In the genomic region with DNA sequence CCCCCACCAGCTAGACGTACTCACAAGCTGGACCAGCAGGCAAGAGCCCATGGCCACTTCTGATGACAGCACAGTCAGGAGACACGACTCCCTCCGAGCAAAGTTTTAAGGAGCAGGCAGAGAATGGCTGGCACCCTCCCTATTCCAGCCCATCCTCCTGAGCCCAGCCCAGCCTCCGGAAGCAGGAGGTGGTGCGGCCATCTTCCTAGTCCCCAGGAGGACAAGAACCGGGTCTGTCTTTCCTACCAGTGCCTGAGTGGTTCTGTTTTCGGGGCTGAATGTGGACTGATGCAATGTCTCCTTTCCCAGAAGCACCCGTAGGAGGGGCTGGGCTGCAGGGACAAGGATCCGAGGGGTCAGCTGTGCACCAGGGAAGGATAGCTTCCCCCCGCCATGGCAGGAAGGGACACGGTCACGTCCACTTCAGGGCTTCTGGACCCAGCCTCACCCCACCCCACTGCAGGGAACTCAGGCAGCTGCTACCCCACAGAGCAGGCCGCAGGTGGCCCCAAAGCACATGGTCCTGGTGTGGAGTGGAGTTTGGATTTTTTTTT, we compare ENCODE assay signal across 18 cellular contexts. TPM values are rescaled to one million over a fixed set of nuclear protein-coding genes. Genes with fewer than 3 reads are reported as not detected.
DNase-seq lines count a peak whose midpoint lies in the region; FAIRE-seq and TF ChIP-seq lines count a peak whose summit lies in the region.
"Had no signal": no experiment of that assay in that cellular context is flagged by ENCODE, and none has a peak within 500 bp of the region (broad histone marks: within the 10 kb centered on the region; RNA-seq: fewer than 3 reads in every experiment).

No MANE protein-coding gene starts in this region.

- TF ChIP-seq CTCF in AG10803 (conservative IDR thresholded peaks at IDR 0.05; ENCODE audit: low read length) = no peak
- no peak for TF ChIP-seq CTCF in neural progenitor cell (IDR thresholded peaks at IDR 0.05)

- H3K36me3 ChIP-seq in SJCRH30 = no peaks in the 10 kb centered on the region
- no peaks in the 10 kb centered on the region for H3K36me3 ChIP-seq in neural progenitor cell

- H3K4me1 Mint-ChIP-seq in neural progenitor cell = peaks cover 14% of the 10 kb centered on the region

- H3K79me2 ChIP-seq in neural progenitor cell (ENCODE audit: low read depth) = no peaks in the 10 kb centered on the region

- H3K9me3 Mint-ChIP-seq in neural progenitor cell = no peaks in the 10 kb centered on the region
- H3K9me3 Mint-ChIP-seq: activated CD4-positive, alpha-beta memory T cell treated with anti-CD3 and anti-CD28 coated beads for 36 hours had no signal

- H3K4me2 ChIP-seq in neural progenitor cell = no peak overlapping the region

- no peaks in the 10 kb centered on the region for H4K20me1 ChIP-seq in neural progenitor cell (ENCODE audit: low read depth)

- H3K4me3 ChIP-seq in AG10803 (ENCODE audit: low read length) (peak overlapping the region; percentile 48), SJCRH30 (peak overlapping the region; percentile 25), neural progenitor cell (no peak overlapping the region)
- H3K4me3 ChIP-seq: mucosa of descending colon had no signal

- no peak overlapping the region for H3K4me3 Mint-ChIP-seq in neural progenitor cell
- H3K4me3 Mint-ChIP-seq: activated CD4-positive, alpha-beta memory T cell treated with anti-CD3 and anti-CD28 coated beads for 36 hours; stimulated activated naive B cell treated with anti-CD40 and anti-IgM and Interleukin-4, amounts not matched to agents 10 μg/mL and 1 μg/mL and 100 μg/mL, for 72 hours; T-helper 17 cell had no signal

- H3K9me3 ChIP-seq in SJCRH30 (replicated peaks) = no peaks in the 10 kb centered on the region
- no peaks in the 10 kb centered on the region for H3K9me3 ChIP-seq in neural progenitor cell (ENCODE audit: low read depth)
- H3K9me3 ChIP-seq: mucosa of descending colon had no signal

- CTCF ChIA-PET in HEK293T (lab: Yijun Ruan, JAX) = no interaction called here

- H3K27ac Mint-ChIP-seq in neural progenitor cell = peak overlapping the region; percentile 42
- H3K27ac Mint-ChIP-seq: activated CD4-positive, alpha-beta memory T cell treated with anti-CD3 and anti-CD28 coated beads for 36 hours; T-helper 17 cell had no signal

- DNase-seq in AG10803 (ENCODE audit: low read depth) (peak; percentile 52), GM04504 (ENCODE audit: low read depth) (peak; percentile 12), SJCRH30 (peak; percentile 41 to 51), neural progenitor cell (ENCODE audit: low spot score) (no peak), HEK293T (ENCODE audit: extremely low spot score) (no peak), NCI-H524 treated with DMSO at 0.1 percent for 48 hours (lab: John Stamatoyannopoulos, UW) (no peak), RCC 7860 (ENCODE audit: low spot score) (no peak)
- DNase-seq: activated CD4-positive, alpha-beta memory T cell treated with anti-CD3 and anti-CD28 coated beads for 36 hours; activated T-cell treated with anti-CD3 and anti-CD28 coated beads for 4 hours; amniotic stem cell; GDM1; NCI-H2029 treated with DMSO at 0.1 percent for 48 hours; SIG-M5; stimulated activated naive B cell treated with anti-CD40 and anti-IgM and Interleukin-4, amounts not matched to agents 10 μg/mL and 1 μg/mL and 100 μg/mL, for 72 hours had no signal

- no peaks in the 10 kb centered on the region for H3F3A ChIP-seq in neural progenitor cell (ENCODE audit: low read depth)

- peak overlapping the region; percentile 33 for H3K27ac ChIP-seq in SJCRH30
- no peak overlapping the region for H3K27ac ChIP-seq in neural progenitor cell

- H3K9ac ChIP-seq in neural progenitor cell = no peak overlapping the region

- FAIRE-seq in RCC 7860 (lab: Jason Lieb, UNC) = no peak
- FAIRE-seq: GM12892 had no signal

- H3K27me3 Mint-ChIP-seq in neural progenitor cell (ENCODE audit: insufficient read depth, low read depth) = peaks cover 11% of the 10 kb centered on the region

- H3K27me3 ChIP-seq in SJCRH30 (no peaks in the 10 kb centered on the region), neural progenitor cell (no peaks in the 10 kb centered on the region)

- no peak overlapping the region for H2AFZ ChIP-seq in neural progenitor cell (replicated peaks)

- no peaks in the 10 kb centered on the region for H3K36me3 Mint-ChIP-seq in neural progenitor cell
- H3K36me3 Mint-ChIP-seq: activated CD4-positive, alpha-beta memory T cell treated with anti-CD3 and anti-CD28 coated beads for 36 hours had no signal

- POLR2A ChIA-PET in HEK293T (lab: Yijun Ruan, JAX) = no interaction called here

- H3K4me1 ChIP-seq in SJCRH30 (no peaks in the 10 kb centered on the region; the same call in 1 of the 2 replicates), neural progenitor cell (no peaks in the 10 kb centered on the region)

TF ChIP-seq in HEK293T, 16 proteins besides CTCF, POLR2A, EP300 and RAD21:
- TF ChIP-seq SUZ12 (IDR thresholded peaks at IDR 0.05) = no peak
- no peak for TF ChIP-seq L3MBTL2 (conservative IDR thresholded peaks at IDR 0.05)
- no peak for TF ChIP-seq ARNT (IDR thresholded peaks at IDR 0.05)
- TF ChIP-seq SP1 (IDR thresholded peaks at IDR 0.05) = no peak
- no peak for TF ChIP-seq NFRKB (IDR thresholded peaks at IDR 0.05)
- TF ChIP-seq CTBP1 (IDR thresholded peaks at IDR 0.05; ENCODE audit: borderline replicate concordance) = no peak
- no peak for TF ChIP-seq ELF4 (IDR thresholded peaks at IDR 0.05)

RNA-seq across cellular contexts. Expression of a gene that starts 41.7 kb away (rescaled TPM):
- total RNA-seq in SJCRH30 (2014; rRNA removed; shearing (Covaris generic)) = 1.8 and 3.5 TPM in 2 replicates
- total RNA-seq in neural progenitor cell (ENCODE audit: low replicate concordance) = 0.15 and 0.22 TPM in 2 replicates
- total RNA-seq: NCI-H460 had no signal

Comparison
In these comparisons a context has a peak if more than half of its experiments do, and no peak if none do; other contexts are left out.
1. DNase-seq: peak in AG10803 (single experiment), GM04504 (single experiment) and SJCRH30 (2 of 2); none in neural progenitor cell (single experiment), HEK293T (single experiment), NCI-H524 treated with DMSO at 0.1 percent for 48 hours (single experiment) and RCC 7860 (single experiment).